Comparison of ENCODE assay signal across 22 cellular contexts in the genomic region with DNA sequence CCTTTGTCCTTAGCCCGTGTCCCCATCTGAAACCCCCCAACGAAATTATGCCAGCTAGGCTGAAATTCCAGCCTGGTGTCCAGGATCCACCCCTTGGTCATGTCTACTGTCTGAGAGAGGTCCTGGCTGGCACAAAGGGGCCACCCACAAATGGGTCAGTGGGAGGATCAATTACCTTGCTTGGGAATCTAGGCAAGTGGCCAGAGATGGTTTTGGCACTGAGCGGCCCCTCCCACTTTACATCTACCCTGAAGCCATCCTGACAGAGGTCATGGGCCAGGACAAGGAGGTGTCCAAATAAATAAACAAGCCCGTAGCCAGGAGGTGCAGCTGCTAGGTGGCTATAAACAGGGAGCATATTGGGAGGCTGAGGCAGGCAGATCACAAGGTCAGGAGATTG.
"Had no signal": no experiment of that assay in that cellular context is flagged by ENCODE, and none has a peak within 500 bp of the region (broad histone marks: within the 10 kb centered on the region; RNA-seq: fewer than 3 reads in every experiment).

No MANE protein-coding gene starts in this region.

- FAIRE-seq: colon, kidney, pancreas had no signal

- H3K9me3 Mint-ChIP-seq: neural crest cell had no signal

- H3K27me3 ChIP-seq: pancreas, testis, tibial nerve, upper lobe of right lung had no signal

- ATAC-seq: effector memory CD8-positive, alpha-beta T cell; gastrocnemius medialis; left cardiac atrium; left ventricle myocardium superior; naive thymus-derived CD4-positive, alpha-beta T cell; sciatic nerve; stimulated activated naive B cell treated with anti-CD40 and anti-IgM and Interleukin-4, amounts not matched to agents 10 μg/mL and 1 μg/mL and 100 μg/mL, for 72 hours; stimulated activated naive CD8-positive, alpha-beta T cell treated with anti-CD3 and anti-CD28 coated beads, Interleukin-15, amount 100 ng/mL, for 72 hours; upper lobe of right lung had no signal

- H3K4me1 ChIP-seq: prostate gland, testis, upper lobe of right lung had no signal

- H3K27ac ChIP-seq: esophagus muscularis mucosa, prostate gland, testis, tibial nerve, upper lobe of right lung had no signal

- DNase-seq: effector memory CD8-positive, alpha-beta T cell; gastrocnemius medialis; kidney; left cardiac atrium; left ventricle myocardium superior; naive thymus-derived CD4-positive, alpha-beta T cell; occipital lobe; retina; stimulated activated CD4-positive, alpha-beta T cell treated with anti-CD3 and anti-CD28 coated beads, Interleukin-2, amount 100 ng/mL, for 24 hours; stimulated activated CD4-positive, alpha-beta T cell treated with anti-CD3 and anti-CD28 coated beads, Interleukin-4, amount 100 ng/mL, for 4 hours; stimulated activated naive B cell treated with anti-CD40 and anti-IgM and Interleukin-4, amounts not matched to agents 10 μg/mL and 1 μg/mL and 100 μg/mL, for 72 hours; stimulated activated naive CD8-positive, alpha-beta T cell treated with anti-CD3 and anti-CD28 coated beads, Interleukin-15, amount 100 ng/mL, for 72 hours; testis; upper lobe of right lung had no signal

- H3K36me3 ChIP-seq: esophagus muscularis mucosa, gastrocnemius medialis, pancreas, prostate gland, tibial nerve, upper lobe of right lung had no signal

- H3K27ac Mint-ChIP-seq: dendritic cell treated with granulocyte-macrophage colony-stimulating factor and Interleukin-4, amounts not matched to agents 40 ng/mL and 50 ng/mL, for 4 days; effector memory CD8-positive, alpha-beta T cell; naive thymus-derived CD4-positive, alpha-beta T cell; stimulated activated naive B cell treated with anti-CD40 and anti-IgM and Interleukin-4, amounts not matched to agents 10 μg/mL and 1 μg/mL and 100 μg/mL, for 72 hours had no signal

- H3K4me1 Mint-ChIP-seq: stimulated activated naive B cell treated with anti-CD40 and anti-IgM and Interleukin-4, amounts not matched to agents 10 μg/mL and 1 μg/mL and 100 μg/mL, for 72 hours; stimulated activated naive CD8-positive, alpha-beta T cell treated with anti-CD3 and anti-CD28 coated beads, Interleukin-15, amount 100 ng/mL, for 72 hours had no signal

- H3K4me3 ChIP-seq: esophagus muscularis mucosa, gastrocnemius medialis, pancreas, prostate gland, testis, tibial nerve, upper lobe of right lung had no signal

- H3K4me3 Mint-ChIP-seq: dendritic cell treated with granulocyte-macrophage colony-stimulating factor and Interleukin-4, amounts not matched to agents 40 ng/mL and 50 ng/mL, for 4 days; effector memory CD8-positive, alpha-beta T cell; naive thymus-derived CD4-positive, alpha-beta T cell; neural crest cell; stimulated activated naive B cell treated with anti-CD40 and anti-IgM and Interleukin-4, amounts not matched to agents 10 μg/mL and 1 μg/mL and 100 μg/mL, for 72 hours; stimulated activated naive CD8-positive, alpha-beta T cell treated with anti-CD3 and anti-CD28 coated beads, Interleukin-15, amount 100 ng/mL, for 72 hours had no signal

- H3K9me3 ChIP-seq: gastrocnemius medialis, pancreas, prostate gland, testis, upper lobe of right lung had no signal

- H3K27me3 Mint-ChIP-seq: dendritic cell treated with granulocyte-macrophage colony-stimulating factor and Interleukin-4, amounts not matched to agents 40 ng/mL and 50 ng/mL, for 4 days; stimulated activated naive B cell treated with anti-CD40 and anti-IgM and Interleukin-4, amounts not matched to agents 10 μg/mL and 1 μg/mL and 100 μg/mL, for 72 hours had no signal
